ENCODE assay signal across 22 cellular contexts in the genomic region with DNA sequence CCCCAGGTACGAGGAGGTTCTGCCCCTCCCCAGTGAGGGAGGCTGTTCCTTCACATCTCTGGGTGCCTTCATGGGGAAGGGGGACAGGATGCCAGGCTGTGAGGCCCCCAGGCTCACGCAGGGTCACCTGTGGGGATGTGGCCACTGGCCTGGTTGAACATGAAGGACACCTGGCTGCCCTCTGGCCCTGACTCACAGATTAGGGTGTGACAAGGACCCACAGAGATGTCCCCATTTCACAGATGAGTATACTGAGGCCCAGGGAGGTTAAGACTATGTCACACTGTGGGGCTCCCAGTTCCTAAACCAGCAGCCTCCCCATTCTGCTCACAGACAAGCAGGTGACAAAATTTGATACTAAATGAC. TPM values are rescaled to one million over a fixed set of nuclear protein-coding genes. Genes with fewer than 3 reads are reported as not detected.
DNase-seq lines count a peak whose midpoint lies in the region; ATAC-seq, FAIRE-seq and TF ChIP-seq lines count a peak whose summit lies in the region.
"Had no signal": no experiment of that assay in that cellular context is flagged by ENCODE, and none has a peak within 500 bp of the region (broad histone marks: within the 10 kb centered on the region; RNA-seq: fewer than 3 reads in every experiment).

No MANE protein-coding gene starts in this region.

- no peaks in the 10 kb centered on the region for H3K27me3 ChIP-seq in right atrium auricular region
- H3K27me3 ChIP-seq in right cardiac atrium (ENCODE audit: control insufficient read depth, insufficient read depth), result no peaks in the 10 kb centered on the region
- H3K27me3 ChIP-seq in endothelial cell of umbilical vein (ENCODE audit: control insufficient read depth in 2 of 2, insufficient read depth in 2 of 2, low read length in 2 of 2), result no peaks in the 10 kb centered on the region
- H3K27me3 ChIP-seq in psoas muscle (ENCODE audit: insufficient read depth in 3 of 3, low read length in 2 of 3), result no peaks in the 10 kb centered on the region
- H3K27me3 ChIP-seq: Peyer's patch had no signal

- ATAC-seq in right cardiac atrium, result no peak
- no peak for ATAC-seq in psoas muscle
- no peak for ATAC-seq in HG03457 (IDR thresholded peaks at IDR 0.05; ENCODE audit: unreplicated experiment)
- ATAC-seq: Right ventricle myocardium inferior had no signal

- H4K20me1 ChIP-seq in endothelial cell of umbilical vein (replicated peaks; ENCODE audit: control insufficient read depth, extremely low read depth, insufficient read depth, low read length), result no peaks in the 10 kb centered on the region

- no peak overlapping the region for H3K9ac ChIP-seq in endothelial cell of umbilical vein (replicated peaks; ENCODE audit: extremely low read depth, insufficient read depth, low read length)

- no peaks in the 10 kb centered on the region for H3K9me3 ChIP-seq in right atrium auricular region
- H3K9me3 ChIP-seq in right cardiac atrium (ENCODE audit: control insufficient read depth, low read length), result no peaks in the 10 kb centered on the region
- no peaks in the 10 kb centered on the region for H3K9me3 ChIP-seq in endothelial cell of umbilical vein (replicated peaks; ENCODE audit: control insufficient read depth, insufficient read depth, low read length)
- no peaks in the 10 kb centered on the region for H3K9me3 ChIP-seq in psoas muscle
- H3K9me3 ChIP-seq: Peyer's patch had no signal

- H3K4me2 ChIP-seq in endothelial cell of umbilical vein (ENCODE audit: insufficient read depth, low read length), result no peak overlapping the region

- CTCF ChIA-PET in endothelial cell of umbilical vein (lab: Charles Lee), result no interaction called here
- CTCF ChIA-PET in MCF 10A (lab: Yijun Ruan, JAX), result no interaction called here

- H3K27me3 Mint-ChIP-seq in MCF 10A (ENCODE audit: insufficient read depth, unreplicated experiment), result no peaks in the 10 kb centered on the region

- peaks cover 0 to 38% of the 10 kb centered on the region in 2 donors for H3K4me1 ChIP-seq in right atrium auricular region
- H3K4me1 ChIP-seq in right cardiac atrium (ENCODE audit: control insufficient read depth, insufficient read depth, low read length), result peaks cover 9% of the 10 kb centered on the region
- H3K4me1 ChIP-seq in endothelial cell of umbilical vein (ENCODE audit: control insufficient read depth, extremely low read depth, insufficient read depth, low read length), result peaks cover 18% of the 10 kb centered on the region
- H3K4me1 ChIP-seq in psoas muscle, result peaks cover 37% of the 10 kb centered on the region
- H3K4me1 ChIP-seq: Peyer's patch had no signal

- H3K9me3 Mint-ChIP-seq in MCF 10A (ENCODE audit: unreplicated experiment), result no peaks in the 10 kb centered on the region

- no peak for DNase-seq in right atrium auricular region (ENCODE audit: low spot score)
- DNase-seq in right cardiac atrium, result no peak
- DNase-seq in endothelial cell of umbilical vein (ENCODE audit: low read depth, low spot score), result no peak
- no peak for DNase-seq in psoas muscle
- no peak for DNase-seq in activated CD4-positive, CD25-positive, alpha-beta regulatory T cell treated with anti-CD3 and anti-CD28 coated beads, Interleukin-2, amount 50 U/mL, for 72 hours
- DNase-seq in MCF 10A (ENCODE audit: unreplicated experiment), result no peak
- no peak for DNase-seq in posterior vena cava (ENCODE audit: low spot score)
- DNase-seq: GOT3, IMR-90, Kasumi-1, MM.1S, NCI-H1092 treated with DMSO at 0.1 percent for 48 hours, NCI-H2171 treated with DMSO at 0.1 percent for 48 hours, NCI-H446, NCI-H526 treated with DMSO at 0.1 percent for 48 hours, Peyer's patch had no signal

- dilution Hi-C loops in endothelial cell of umbilical vein (cut with MboI; ENCODE audit: extremely low pct_ligation_motif_present, low sequenced_read_pairs), result no loop called here

- no peak overlapping the region for H3K4me3 Mint-ChIP-seq in MCF 10A (ENCODE audit: unreplicated experiment)

- no peak overlapping the region for H3K27ac Mint-ChIP-seq in MCF 10A (ENCODE audit: low read depth, unreplicated experiment)

- BruUV-seq in endothelial cell of umbilical vein (replicated peaks; lab: Mats Ljungman, UMichigan) (no TSS peak), MCF 10A (replicated peaks; lab: Mats Ljungman, UMichigan) (no TSS peak)

- H3K36me3 Mint-ChIP-seq in MCF 10A (ENCODE audit: insufficient read depth, unreplicated experiment), result peaks cover 7% of the 10 kb centered on the region

- no peak overlapping the region for H2AFZ ChIP-seq in endothelial cell of umbilical vein (ENCODE audit: low read depth, low read length)

- POLR2A ChIA-PET in endothelial cell of umbilical vein (lab: Charles Lee), result no interaction called here
- POLR2A ChIA-PET in MCF 10A (lab: Yijun Ruan, JAX), result no interaction called here

- no peak for TF ChIP-seq CTCF in right atrium auricular region (IDR thresholded peaks at IDR 0.05)
- no peak for TF ChIP-seq CTCF in endothelial cell of umbilical vein (IDR thresholded peaks at IDR 0.05; ENCODE audit: extremely low read depth in 1 of 2, insufficient read depth in 1 of 2, low read depth in 1 of 2, low read length in 2 of 2)
- TF ChIP-seq CTCF in psoas muscle (IDR thresholded peaks at IDR 0.05), result no peak
- no peak for TF ChIP-seq CTCF in MCF 10A (IDR thresholded peaks at IDR 0.05; ENCODE audit: unreplicated experiment)

- no peak for TF ChIP-seq POLR2A in endothelial cell of umbilical vein (IDR thresholded peaks at IDR 0.05; ENCODE audit: low read depth, low read length)

- no peak for FAIRE-seq in endothelial cell of umbilical vein (lab: Jason Lieb, UNC)
- FAIRE-seq: A204.1, D721Med, GM12892 had no signal

- peak overlapping the region; percentile 66 to 72 for H3K27ac ChIP-seq in right atrium auricular region
- H3K27ac ChIP-seq in right cardiac atrium (ENCODE audit: low read length), result no peak overlapping the region
- H3K27ac ChIP-seq in endothelial cell of umbilical vein (ENCODE audit: insufficient read depth, low read depth, low read length), result peak overlapping the region; percentile 87
- H3K27ac ChIP-seq in psoas muscle, result peak overlapping the region; percentile 81
- H3K27ac ChIP-seq: HL-60 had no signal

- 97% methylated on average over 2 of the region's 2 CpGs for WGBS in right cardiac atrium
- 88 to 100% (median 95%) methylated on average over 2 of the region's 2 CpGs for WGBS in psoas muscle, 3 donors

- no peaks in the 10 kb centered on the region for H3K9me1 ChIP-seq in endothelial cell of umbilical vein (replicated peaks; ENCODE audit: control insufficient read depth, extremely low read depth, insufficient read depth, low read length)

- peaks cover 15% of the 10 kb centered on the region for H3K4me1 Mint-ChIP-seq in MCF 10A (ENCODE audit: insufficient read depth, unreplicated experiment)

- H3K36me3 ChIP-seq in right atrium auricular region (no peaks in the 10 kb centered on the region), endothelial cell of umbilical vein (ENCODE audit: control insufficient read depth in 2 of 2, extremely low read depth in 1 of 2, insufficient read depth in 2 of 2, low read length in 2 of 2) (no peaks in the 10 kb centered on the region), psoas muscle (ENCODE audit: insufficient read depth in 1 of 2, low read depth in 1 of 2) (no peaks in the 10 kb centered on the region)
- H3K36me3 ChIP-seq: Peyer's patch had no signal

- intact Hi-C loops in right cardiac atrium (cut with DNase I), result no loop called here
- intact Hi-C loops in endothelial cell of umbilical vein (cut with micrococcal nuclease), result loop anchor here (2.0 to 5.0 kb wide), 3 partner anchors 40 to 152 kb away; a partner anchor contains a TSS
- intact Hi-C loops in psoas muscle (cut with DNase I), result loop anchor here in 1 of 2 donors (5.0 kb wide), 2 partner anchors 55 to 170 kb away; no protein-coding TSS in a partner anchor
- intact Hi-C loops in MCF 10A (cut with micrococcal nuclease), result loop anchor here (5.0 kb wide), 1 partner anchor 90 kb away; no protein-coding TSS in a partner anchor
- intact Hi-C loops in posterior vena cava (cut with DNase I), result no loop called here

- no peak overlapping the region for H3K4me3 ChIP-seq in right atrium auricular region
- H3K4me3 ChIP-seq in right cardiac atrium (ENCODE audit: low read length), result no peak overlapping the region
- no peak overlapping the region for H3K4me3 ChIP-seq in endothelial cell of umbilical vein (replicated peaks in 1 of 3; ENCODE audit: insufficient read depth in 1 of 3, low read depth in 1 of 3, low read length in 3 of 3)
- no peak overlapping the region for H3K4me3 ChIP-seq in psoas muscle
- H3K4me3 ChIP-seq: Peyer's patch had no signal

- no peaks in the 10 kb centered on the region for H3K79me2 ChIP-seq in endothelial cell of umbilical vein (ENCODE audit: control insufficient read depth, insufficient read depth, low read length)

TF ChIP-seq in endothelial cell of umbilical vein, 7 proteins besides CTCF, POLR2A, EP300 and RAD21:
- TF ChIP-seq POLR2AphosphoS5 (IDR thresholded peaks at IDR 0.05; ENCODE audit: insufficient read depth, low read depth, low read length), result no peak
- TF ChIP-seq, protein P1, sequence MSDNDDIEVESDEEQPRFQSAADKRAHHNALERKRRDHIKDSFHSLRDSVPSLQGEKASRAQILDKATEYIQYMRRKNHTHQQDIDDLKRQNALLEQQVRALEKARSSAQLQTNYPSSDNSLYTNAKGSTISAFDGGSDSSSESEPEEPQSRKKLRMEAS (IDR thresholded peaks at IDR 0.05; ENCODE audit: insufficient read depth, insufficient read length), result no peak
- no peak for TF ChIP-seq JUN (IDR thresholded peaks at IDR 0.05; ENCODE audit: borderline replicate concordance, insufficient read depth, insufficient read length, low read depth)
- TF ChIP-seq MYC (IDR thresholded peaks at IDR 0.05; ENCODE audit: low read depth, low read length), result no peak
- no peak for TF ChIP-seq GATA2 (IDR thresholded peaks at IDR 0.05; ENCODE audit: insufficient read depth, insufficient read length, low read depth, low read length)
- no peak for TF ChIP-seq EZH2 (IDR thresholded peaks at IDR 0.05; ENCODE audit: borderline replicate concordance, low read depth, low read length, severe bottlenecking)
- no peak for TF ChIP-seq FOS (IDR thresholded peaks at IDR 0.05; ENCODE audit: borderline replicate concordance, insufficient read depth, low read length)

RNA-seq across cellular contexts. Expression of a gene that starts 42.4 kb away (rescaled TPM):
- total RNA-seq in right atrium auricular region (10 to 100 TPM; 14.4 to 19.9 TPM), right cardiac atrium (10 to 100 TPM; 13.4 to 21.4 (median 17.1) TPM), endothelial cell of umbilical vein (0.69 and 0.72 TPM in 2 replicates), psoas muscle (10 to 100 TPM; 13.3 to 32.7 (median 20.7) TPM), MCF 10A (2022) (29.8 and 30.8 TPM in 2 replicates), posterior vena cava (1 to 10 TPM; 9.2 to 9.8 TPM)
- polyA plus RNA-seq in right cardiac atrium (7.7 TPM), endothelial cell of umbilical vein (0.18 and 0.33 TPM in 2 replicates), psoas muscle (10 to 100 TPM in 1 of 3 donors, 1 to 10 TPM in 2; 8.3 to 10.3 (median 9.8) TPM)
- 0.18 and 0.32 TPM in 2 replicates for polyA plus RNA-seq in endothelial cell of umbilical vein (2011; cell fraction: cytosol; rRNA removed)
- 0.12 and 0.35 TPM in 2 replicates for polyA plus RNA-seq in endothelial cell of umbilical vein (2011; cell fraction: nucleus; rRNA removed)
- 0.57 and 0.72 TPM in 2 replicates for polyA plus RNA-seq in endothelial cell of umbilical vein (2012)
- 0.87 and 1.0 TPM in 2 replicates for polyA minus RNA-seq in endothelial cell of umbilical vein
- 22.8 TPM for polyA minus RNA-seq in endothelial cell of umbilical vein (2011; cell fraction: cytosol; rRNA and poly(A)+ RNA removed)
- polyA minus RNA-seq in endothelial cell of umbilical vein (2011; cell fraction: nucleus; rRNA and poly(A)+ RNA removed), result not detected in 2 replicates
- total RNA-seq: IMR-90 had no signal
- polyA plus RNA-seq: IMR-90 had no signal

Comparison
In these comparisons a context has a peak if more than half of its experiments do, and no peak if none do; other contexts are left out.
1. intact Hi-C loops: an anchor here in endothelial cell of umbilical vein (2.0 to 5.0 kb wide) and MCF 10A (5.0 kb wide); none called in right cardiac atrium and posterior vena cava.